ENCODE assay signal across 8 cellular contexts in genomic region chr10:93458821-93459257, GRCh38. TPM values are rescaled to one million over a fixed set of nuclear protein-coding genes. Genes with fewer than 3 reads are reported as not detected.
DNase-seq lines count a peak whose midpoint lies in the region; ATAC-seq and TF ChIP-seq lines count a peak whose summit lies in the region.

No MANE protein-coding gene starts in this region.

- H3K27ac Mint-ChIP-seq in nephron progenitor cell = peak overlapping the region; percentile 87

- H3K36me3 Mint-ChIP-seq in nephron progenitor cell (ENCODE audit: low read depth) = peaks cover 11% of the 10 kb centered on the region

- ATAC-seq in HG02852 (IDR thresholded peaks at IDR 0.05; ENCODE audit: unreplicated experiment) (no peak), GM19351 (IDR thresholded peaks at IDR 0.05; ENCODE audit: unreplicated experiment) (no peak), GM19328 (IDR thresholded peaks at IDR 0.05; ENCODE audit: unreplicated experiment) (no peak), HG03139 (IDR thresholded peaks at IDR 0.05; ENCODE audit: unreplicated experiment) (no peak)

- no peaks in the 10 kb centered on the region for H3K27me3 Mint-ChIP-seq in nephron progenitor cell (ENCODE audit: low read depth, poor library complexity)

- H3K9me3 Mint-ChIP-seq in nephron progenitor cell = no peaks in the 10 kb centered on the region

- TF ChIP-seq CTCF in AG09319 (IDR thresholded peaks at IDR 0.05; ENCODE audit: low read depth, low read length) (no peak), NB4 (IDR thresholded peaks at IDR 0.05; ENCODE audit: low read depth, low read length) (no peak), epithelial cell of proximal tubule (conservative IDR thresholded peaks at IDR 0.05; ENCODE audit: low read depth, low read length) (no peak), nephron progenitor cell (IDR thresholded peaks at IDR 0.05) (no peak)

- no peak for TF ChIP-seq POLR2A in NB4 (IDR thresholded peaks at IDR 0.05; ENCODE audit: extremely low read depth, insufficient read length)

- H3K4me3 Mint-ChIP-seq in nephron progenitor cell = no peak overlapping the region

- DNase-seq in AG09319 (ENCODE audit: extremely low read depth, low read depth) (peak; percentile 98), NB4 (ENCODE audit: low read depth) (peak; percentile 62), epithelial cell of proximal tubule (ENCODE audit: low read depth) (peak; percentile 100), nephron progenitor cell (no peak)

- H3K4me3 ChIP-seq in NB4 (ENCODE audit: low read depth, low read length) (no peak overlapping the region), epithelial cell of proximal tubule (ENCODE audit: low read depth, low read length) (no peak overlapping the region)

- H3K4me1 Mint-ChIP-seq in nephron progenitor cell = peaks cover 55% of the 10 kb centered on the region

RNA-seq across cellular contexts. Expression of gene MYOF, which starts 23.3 kb away (rescaled TPM):
- 185 and 208 TPM in 2 replicates for total RNA-seq in epithelial cell of proximal tubule

RNA-seq across cellular contexts. Expression of gene CEP55, which starts 37.6 kb away (rescaled TPM):
- 73.2 and 115 TPM in 2 replicates for total RNA-seq in epithelial cell of proximal tubule
